In the genomic region with DNA sequence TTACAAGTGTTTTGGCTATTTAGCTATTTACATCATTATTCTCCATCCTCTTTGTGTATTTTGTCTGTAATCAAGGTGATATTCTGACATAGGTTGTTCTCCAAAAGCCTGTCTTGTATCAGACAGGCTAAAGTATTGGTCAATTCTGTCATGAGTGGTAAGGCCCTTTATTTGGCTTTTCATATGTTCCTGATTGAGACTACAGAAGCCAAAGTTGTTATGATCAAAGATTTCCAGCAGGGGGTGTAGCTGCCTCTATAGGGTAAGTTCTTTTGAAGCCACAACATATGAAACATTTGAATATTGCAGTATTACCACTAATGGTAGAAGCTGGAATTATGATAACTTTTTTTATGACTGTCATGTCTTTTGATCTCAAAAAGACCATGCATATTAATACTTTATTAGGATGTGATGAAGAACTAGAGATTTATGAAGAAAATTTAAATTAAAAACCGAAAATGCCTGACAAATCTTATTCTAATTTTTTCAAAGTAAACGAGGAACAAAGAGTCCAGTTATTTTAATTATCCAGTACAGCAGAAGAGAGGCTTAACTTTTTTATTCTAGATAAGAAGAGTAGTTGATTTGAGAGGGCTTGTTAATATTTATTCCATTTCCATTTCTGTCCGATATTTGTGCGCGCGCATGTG, we compare ENCODE assay signal across 1 cellular context.
TF ChIP-seq lines count a peak whose summit lies in the region.

No MANE protein-coding gene starts in this region.

TF ChIP-seq in HepG2, 621 proteins besides CTCF, POLR2A, EP300 and RAD21 (continued from another document and continues in another):
- TF ChIP-seq, protein P1, sequence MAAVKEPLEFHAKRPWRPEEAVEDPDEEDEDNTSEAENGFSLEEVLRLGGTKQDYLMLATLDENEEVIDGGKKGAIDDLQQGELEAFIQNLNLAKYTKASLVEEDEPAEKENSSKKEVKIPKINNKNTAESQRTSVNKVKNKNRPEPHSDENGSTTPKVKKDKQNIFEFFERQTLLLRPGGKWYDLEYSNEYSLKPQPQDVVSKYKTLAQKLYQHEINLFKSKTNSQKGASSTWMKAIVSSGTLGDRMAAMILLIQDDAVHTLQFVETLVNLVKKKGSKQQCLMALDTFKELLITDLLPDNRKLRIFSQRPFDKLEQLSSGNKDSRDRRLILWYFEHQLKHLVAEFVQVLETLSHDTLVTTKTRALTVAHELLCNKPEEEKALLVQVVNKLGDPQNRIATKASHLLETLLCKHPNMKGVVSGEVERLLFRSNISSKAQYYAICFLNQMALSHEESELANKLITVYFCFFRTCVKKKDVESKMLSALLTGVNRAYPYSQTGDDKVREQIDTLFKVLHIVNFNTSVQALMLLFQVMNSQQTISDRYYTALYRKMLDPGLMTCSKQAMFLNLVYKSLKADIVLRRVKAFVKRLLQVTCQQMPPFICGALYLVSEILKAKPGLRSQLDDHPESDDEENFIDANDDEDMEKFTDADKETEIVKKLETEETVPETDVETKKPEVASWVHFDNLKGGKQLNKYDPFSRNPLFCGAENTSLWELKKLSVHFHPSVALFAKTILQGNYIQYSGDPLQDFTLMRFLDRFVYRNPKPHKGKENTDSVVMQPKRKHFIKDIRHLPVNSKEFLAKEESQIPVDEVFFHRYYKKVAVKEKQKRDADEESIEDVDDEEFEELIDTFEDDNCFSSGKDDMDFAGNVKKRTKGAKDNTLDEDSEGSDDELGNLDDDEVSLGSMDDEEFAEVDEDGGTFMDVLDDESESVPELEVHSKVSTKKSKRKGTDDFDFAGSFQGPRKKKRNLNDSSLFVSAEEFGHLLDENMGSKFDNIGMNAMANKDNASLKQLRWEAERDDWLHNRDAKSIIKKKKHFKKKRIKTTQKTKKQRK (IDR thresholded peaks at IDR 0.05; ENCODE audit: low read length): no peak
- TF ChIP-seq MBD4 (IDR thresholded peaks at IDR 0.05; ENCODE audit: borderline replicate concordance, low read length): no peak
- TF ChIP-seq, protein P2, sequence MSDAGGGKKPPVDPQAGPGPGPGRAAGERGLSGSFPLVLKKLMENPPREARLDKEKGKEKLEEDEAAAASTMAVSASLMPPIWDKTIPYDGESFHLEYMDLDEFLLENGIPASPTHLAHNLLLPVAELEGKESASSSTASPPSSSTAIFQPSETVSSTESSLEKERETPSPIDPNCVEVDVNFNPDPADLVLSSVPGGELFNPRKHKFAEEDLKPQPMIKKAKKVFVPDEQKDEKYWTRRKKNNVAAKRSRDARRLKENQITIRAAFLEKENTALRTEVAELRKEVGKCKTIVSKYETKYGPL (CRISPR knock-in tag; IDR thresholded peaks at IDR 0.05): peak; percentile 14; the same call in 1 of the 2 replicates
- peak; percentile 37 for TF ChIP-seq CEBPG (CRISPR knock-in tag; IDR thresholded peaks at IDR 0.05)
- TF ChIP-seq, protein P3, sequence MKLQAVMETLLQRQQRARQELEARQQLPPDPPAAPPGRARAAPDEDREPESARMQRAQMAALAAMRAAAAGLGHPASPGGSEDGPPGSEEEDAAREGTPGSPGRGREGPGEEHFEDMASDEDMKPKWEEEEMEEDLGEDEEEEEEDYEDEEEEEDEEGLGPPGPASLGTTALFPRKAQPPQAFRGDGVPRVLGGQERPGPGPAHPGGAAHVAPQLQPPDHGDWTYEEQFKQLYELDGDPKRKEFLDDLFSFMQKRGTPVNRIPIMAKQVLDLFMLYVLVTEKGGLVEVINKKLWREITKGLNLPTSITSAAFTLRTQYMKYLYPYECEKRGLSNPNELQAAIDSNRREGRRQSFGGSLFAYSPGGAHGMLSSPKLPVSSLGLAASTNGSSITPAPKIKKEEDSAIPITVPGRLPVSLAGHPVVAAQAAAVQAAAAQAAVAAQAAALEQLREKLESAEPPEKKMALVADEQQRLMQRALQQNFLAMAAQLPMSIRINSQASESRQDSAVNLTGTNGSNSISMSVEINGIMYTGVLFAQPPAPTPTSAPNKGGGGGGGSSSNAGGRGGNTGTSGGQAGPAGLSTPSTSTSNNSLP (IDR thresholded peaks at IDR 0.05; ENCODE audit: low read depth, low read length): peak; percentile 94
- no peak for TF ChIP-seq ZNF510 (CRISPR knock-in tag; IDR thresholded peaks at IDR 0.05; ENCODE audit: low read depth)
- no peak for TF ChIP-seq KDM6A (CRISPR knock-in tag; IDR thresholded peaks at IDR 0.05; ENCODE audit: low read depth)
- TF ChIP-seq HDAC2 (CRISPR knock-in tag; IDR thresholded peaks at IDR 0.05): no peak
- TF ChIP-seq ZNF670 (CRISPR knock-in tag; IDR thresholded peaks at IDR 0.05; ENCODE audit: borderline replicate concordance): no peak
- TF ChIP-seq, protein P4, sequence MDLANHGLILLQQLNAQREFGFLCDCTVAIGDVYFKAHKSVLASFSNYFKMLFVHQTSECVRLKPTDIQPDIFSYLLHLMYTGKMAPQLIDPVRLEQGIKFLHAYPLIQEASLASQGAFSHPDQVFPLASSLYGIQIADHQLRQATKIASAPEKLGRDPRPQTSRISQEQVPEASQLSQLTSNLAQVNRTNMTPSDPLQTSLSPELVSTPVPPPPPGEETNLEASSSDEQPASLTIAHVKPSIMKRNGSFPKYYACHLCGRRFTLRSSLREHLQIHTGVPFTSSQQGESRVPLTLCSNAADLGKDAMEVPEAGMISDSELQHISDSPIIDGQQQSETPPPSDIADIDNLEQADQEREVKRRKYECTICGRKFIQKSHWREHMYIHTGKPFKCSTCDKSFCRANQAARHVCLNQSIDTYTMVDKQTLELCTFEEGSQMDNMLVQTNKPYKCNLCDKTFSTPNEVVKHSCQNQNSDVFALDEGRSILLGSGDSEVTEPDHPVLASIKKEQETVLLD (CRISPR knock-in tag; IDR thresholded peaks at IDR 0.05; ENCODE audit: low read depth): no peak
- TF ChIP-seq, protein P5, sequence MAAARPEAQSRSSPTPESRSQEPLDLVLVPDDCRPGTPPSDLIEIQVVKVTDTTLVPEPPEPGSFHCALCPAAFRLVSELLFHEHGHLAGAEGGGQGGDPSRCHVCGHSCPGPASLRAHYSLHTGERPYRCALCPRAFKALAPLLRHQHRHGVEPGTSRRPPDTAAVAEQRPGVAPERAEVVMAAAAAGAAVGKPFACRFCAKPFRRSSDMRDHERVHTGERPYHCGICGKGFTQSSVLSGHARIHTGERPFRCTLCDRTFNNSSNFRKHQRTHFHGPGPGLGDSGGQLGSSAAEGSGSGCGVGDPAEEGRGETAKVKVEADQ (CRISPR knock-in tag; IDR thresholded peaks at IDR 0.05; ENCODE audit: borderline replicate concordance): no peak
- TF ChIP-seq, protein P6, sequence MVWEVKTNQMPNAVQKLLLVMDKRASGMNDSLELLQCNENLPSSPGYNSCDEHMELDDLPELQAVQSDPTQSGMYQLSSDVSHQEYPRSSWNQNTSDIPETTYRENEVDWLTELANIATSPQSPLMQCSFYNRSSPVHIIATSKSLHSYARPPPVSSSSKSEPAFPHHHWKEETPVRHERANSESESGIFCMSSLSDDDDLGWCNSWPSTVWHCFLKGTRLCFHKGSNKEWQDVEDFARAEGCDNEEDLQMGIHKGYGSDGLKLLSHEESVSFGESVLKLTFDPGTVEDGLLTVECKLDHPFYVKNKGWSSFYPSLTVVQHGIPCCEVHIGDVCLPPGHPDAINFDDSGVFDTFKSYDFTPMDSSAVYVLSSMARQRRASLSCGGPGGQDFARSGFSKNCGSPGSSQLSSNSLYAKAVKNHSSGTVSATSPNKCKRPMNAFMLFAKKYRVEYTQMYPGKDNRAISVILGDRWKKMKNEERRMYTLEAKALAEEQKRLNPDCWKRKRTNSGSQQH (CRISPR knock-in tag; IDR thresholded peaks at IDR 0.05; ENCODE audit: low read depth): no peak
- TF ChIP-seq, protein P7, sequence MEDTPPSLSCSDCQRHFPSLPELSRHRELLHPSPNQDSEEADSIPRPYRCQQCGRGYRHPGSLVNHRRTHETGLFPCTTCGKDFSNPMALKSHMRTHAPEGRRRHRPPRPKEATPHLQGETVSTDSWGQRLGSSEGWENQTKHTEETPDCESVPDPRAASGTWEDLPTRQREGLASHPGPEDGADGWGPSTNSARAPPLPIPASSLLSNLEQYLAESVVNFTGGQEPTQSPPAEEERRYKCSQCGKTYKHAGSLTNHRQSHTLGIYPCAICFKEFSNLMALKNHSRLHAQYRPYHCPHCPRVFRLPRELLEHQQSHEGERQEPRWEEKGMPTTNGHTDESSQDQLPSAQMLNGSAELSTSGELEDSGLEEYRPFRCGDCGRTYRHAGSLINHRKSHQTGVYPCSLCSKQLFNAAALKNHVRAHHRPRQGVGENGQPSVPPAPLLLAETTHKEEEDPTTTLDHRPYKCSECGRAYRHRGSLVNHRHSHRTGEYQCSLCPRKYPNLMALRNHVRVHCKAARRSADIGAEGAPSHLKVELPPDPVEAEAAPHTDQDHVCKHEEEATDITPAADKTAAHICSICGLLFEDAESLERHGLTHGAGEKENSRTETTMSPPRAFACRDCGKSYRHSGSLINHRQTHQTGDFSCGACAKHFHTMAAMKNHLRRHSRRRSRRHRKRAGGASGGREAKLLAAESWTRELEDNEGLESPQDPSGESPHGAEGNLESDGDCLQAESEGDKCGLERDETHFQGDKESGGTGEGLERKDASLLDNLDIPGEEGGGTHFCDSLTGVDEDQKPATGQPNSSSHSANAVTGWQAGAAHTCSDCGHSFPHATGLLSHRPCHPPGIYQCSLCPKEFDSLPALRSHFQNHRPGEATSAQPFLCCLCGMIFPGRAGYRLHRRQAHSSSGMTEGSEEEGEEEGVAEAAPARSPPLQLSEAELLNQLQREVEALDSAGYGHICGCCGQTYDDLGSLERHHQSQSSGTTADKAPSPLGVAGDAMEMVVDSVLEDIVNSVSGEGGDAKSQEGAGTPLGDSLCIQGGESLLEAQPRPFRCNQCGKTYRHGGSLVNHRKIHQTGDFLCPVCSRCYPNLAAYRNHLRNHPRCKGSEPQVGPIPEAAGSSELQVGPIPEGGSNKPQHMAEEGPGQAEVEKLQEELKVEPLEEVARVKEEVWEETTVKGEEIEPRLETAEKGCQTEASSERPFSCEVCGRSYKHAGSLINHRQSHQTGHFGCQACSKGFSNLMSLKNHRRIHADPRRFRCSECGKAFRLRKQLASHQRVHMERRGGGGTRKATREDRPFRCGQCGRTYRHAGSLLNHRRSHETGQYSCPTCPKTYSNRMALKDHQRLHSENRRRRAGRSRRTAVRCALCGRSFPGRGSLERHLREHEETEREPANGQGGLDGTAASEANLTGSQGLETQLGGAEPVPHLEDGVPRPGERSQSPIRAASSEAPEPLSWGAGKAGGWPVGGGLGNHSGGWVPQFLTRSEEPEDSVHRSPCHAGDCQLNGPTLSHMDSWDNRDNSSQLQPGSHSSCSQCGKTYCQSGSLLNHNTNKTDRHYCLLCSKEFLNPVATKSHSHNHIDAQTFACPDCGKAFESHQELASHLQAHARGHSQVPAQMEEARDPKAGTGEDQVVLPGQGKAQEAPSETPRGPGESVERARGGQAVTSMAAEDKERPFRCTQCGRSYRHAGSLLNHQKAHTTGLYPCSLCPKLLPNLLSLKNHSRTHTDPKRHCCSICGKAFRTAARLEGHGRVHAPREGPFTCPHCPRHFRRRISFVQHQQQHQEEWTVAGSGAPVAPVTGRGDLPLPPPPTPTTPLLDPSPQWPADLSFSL (CRISPR knock-in tag; IDR thresholded peaks at IDR 0.05): no peak
- TF ChIP-seq, protein P8, sequence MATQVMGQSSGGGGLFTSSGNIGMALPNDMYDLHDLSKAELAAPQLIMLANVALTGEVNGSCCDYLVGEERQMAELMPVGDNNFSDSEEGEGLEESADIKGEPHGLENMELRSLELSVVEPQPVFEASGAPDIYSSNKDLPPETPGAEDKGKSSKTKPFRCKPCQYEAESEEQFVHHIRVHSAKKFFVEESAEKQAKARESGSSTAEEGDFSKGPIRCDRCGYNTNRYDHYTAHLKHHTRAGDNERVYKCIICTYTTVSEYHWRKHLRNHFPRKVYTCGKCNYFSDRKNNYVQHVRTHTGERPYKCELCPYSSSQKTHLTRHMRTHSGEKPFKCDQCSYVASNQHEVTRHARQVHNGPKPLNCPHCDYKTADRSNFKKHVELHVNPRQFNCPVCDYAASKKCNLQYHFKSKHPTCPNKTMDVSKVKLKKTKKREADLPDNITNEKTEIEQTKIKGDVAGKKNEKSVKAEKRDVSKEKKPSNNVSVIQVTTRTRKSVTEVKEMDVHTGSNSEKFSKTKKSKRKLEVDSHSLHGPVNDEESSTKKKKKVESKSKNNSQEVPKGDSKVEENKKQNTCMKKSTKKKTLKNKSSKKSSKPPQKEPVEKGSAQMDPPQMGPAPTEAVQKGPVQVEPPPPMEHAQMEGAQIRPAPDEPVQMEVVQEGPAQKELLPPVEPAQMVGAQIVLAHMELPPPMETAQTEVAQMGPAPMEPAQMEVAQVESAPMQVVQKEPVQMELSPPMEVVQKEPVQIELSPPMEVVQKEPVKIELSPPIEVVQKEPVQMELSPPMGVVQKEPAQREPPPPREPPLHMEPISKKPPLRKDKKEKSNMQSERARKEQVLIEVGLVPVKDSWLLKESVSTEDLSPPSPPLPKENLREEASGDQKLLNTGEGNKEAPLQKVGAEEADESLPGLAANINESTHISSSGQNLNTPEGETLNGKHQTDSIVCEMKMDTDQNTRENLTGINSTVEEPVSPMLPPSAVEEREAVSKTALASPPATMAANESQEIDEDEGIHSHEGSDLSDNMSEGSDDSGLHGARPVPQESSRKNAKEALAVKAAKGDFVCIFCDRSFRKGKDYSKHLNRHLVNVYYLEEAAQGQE (IDR thresholded peaks at IDR 0.05; ENCODE audit: borderline replicate concordance in 1 of 2, low read depth in 1 of 2, low read length in 2 of 2): no peak
- TF ChIP-seq ZNF563 (CRISPR knock-in tag; IDR thresholded peaks at IDR 0.05): no peak
- TF ChIP-seq FOXJ3 (CRISPR knock-in tag; IDR thresholded peaks at IDR 0.05; ENCODE audit: borderline replicate concordance): peak; percentile 22; the same call in 1 of the 2 replicates
- TF ChIP-seq, protein P9, sequence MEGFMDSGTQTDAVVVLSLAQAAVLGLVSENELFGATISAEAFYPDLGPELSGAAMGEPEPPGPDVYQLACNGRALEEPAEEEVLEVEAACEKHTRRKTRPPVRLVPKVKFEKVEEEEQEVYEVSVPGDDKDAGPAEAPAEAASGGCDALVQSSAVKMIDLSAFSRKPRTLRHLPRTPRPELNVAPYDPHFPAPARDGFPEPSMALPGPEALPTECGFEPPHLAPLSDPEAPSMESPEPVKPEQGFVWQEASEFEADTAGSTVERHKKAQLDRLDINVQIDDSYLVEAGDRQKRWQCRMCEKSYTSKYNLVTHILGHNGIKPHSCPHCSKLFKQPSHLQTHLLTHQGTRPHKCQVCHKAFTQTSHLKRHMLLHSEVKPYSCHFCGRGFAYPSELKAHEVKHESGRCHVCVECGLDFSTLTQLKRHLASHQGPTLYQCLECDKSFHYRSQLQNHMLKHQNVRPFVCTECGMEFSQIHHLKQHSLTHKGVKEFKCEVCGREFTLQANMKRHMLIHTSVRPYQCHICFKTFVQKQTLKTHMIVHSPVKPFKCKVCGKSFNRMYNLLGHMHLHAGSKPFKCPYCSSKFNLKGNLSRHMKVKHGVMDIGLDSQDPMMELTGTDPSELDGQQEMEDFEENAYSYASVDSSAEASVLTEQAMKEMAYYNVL (CRISPR knock-in tag; IDR thresholded peaks at IDR 0.05; ENCODE audit: borderline replicate concordance): no peak
- no peak for TF ChIP-seq GFI1 (CRISPR knock-in tag; IDR thresholded peaks at IDR 0.05; ENCODE audit: borderline replicate concordance)
- TF ChIP-seq PRPF4 (IDR thresholded peaks at IDR 0.05; ENCODE audit: low read depth, low read length, poor library complexity, severe bottlenecking): no peak
